ENCODE assay signal across 1 cellular context in genomic region chr3:66490214-66490613, GRCh38.
TF ChIP-seq lines count a peak whose summit lies in the region.

No MANE protein-coding gene starts in this region.

TF ChIP-seq in H1, 55 proteins besides CTCF, POLR2A, EP300 and RAD21 (continued from another document):
- TF ChIP-seq SIRT6 (IDR thresholded peaks at IDR 0.05; ENCODE audit: low read length): no peak
- no peak for TF ChIP-seq CHD7 (IDR thresholded peaks at IDR 0.05; ENCODE audit: insufficient replicate concordance, low read length)
- TF ChIP-seq ATF2 (IDR thresholded peaks at IDR 0.05; ENCODE audit: low read length): no peak
- no peak for TF ChIP-seq ASH2L (IDR thresholded peaks at IDR 0.05; ENCODE audit: low read length)
- no peak for TF ChIP-seq SP1 (IDR thresholded peaks at IDR 0.05; ENCODE audit: low read depth, low read length)
- no peak for TF ChIP-seq FOSL1 (IDR thresholded peaks at IDR 0.05; ENCODE audit: insufficient read depth, low read depth, low read length)
- TF ChIP-seq CTBP2 (IDR thresholded peaks at IDR 0.05; ENCODE audit: borderline replicate concordance, insufficient read depth, insufficient read length, low read length): no peak
- no peak for TF ChIP-seq RNF2 (IDR thresholded peaks at IDR 0.05; ENCODE audit: borderline replicate concordance, low read depth, low read length, missing control alignments, poor library complexity, severe bottlenecking)
- no peak for TF ChIP-seq RBBP5 (IDR thresholded peaks at IDR 0.05; ENCODE audit: borderline replicate concordance, low read depth, low read length)
- TF ChIP-seq ATF3 (IDR thresholded peaks at IDR 0.05; ENCODE audit: insufficient read depth, low read depth, low read length): no peak
- no peak for TF ChIP-seq POLR2AphosphoS5 (IDR thresholded peaks at IDR 0.05; ENCODE audit: low read depth, low read length)
- no peak for TF ChIP-seq TAF7 (optimal IDR thresholded peaks at IDR 0.05; ENCODE audit: borderline replicate concordance, low read depth, low read length)
TF ChIP-seq in H1: peak in this region for 0.
